Comparison of ENCODE assay signal across 1 cellular context in genomic region chr17:33575046-33575445, GRCh38.
TF ChIP-seq lines count a peak whose summit lies in the region.

No MANE protein-coding gene starts in this region.

TF ChIP-seq in GM23338, 12 proteins besides CTCF, POLR2A, EP300 and RAD21 (continued from another document):
- TF ChIP-seq ZNF462 (CRISPR knock-in tag; IDR thresholded peaks at IDR 0.05) (no peak), CREB1 (CRISPR knock-in tag; IDR thresholded peaks at IDR 0.05; ENCODE audit: low read depth) (no peak), NANOG (IDR thresholded peaks at IDR 0.05; ENCODE audit: borderline replicate concordance) (no peak), EZH2 (IDR thresholded peaks at IDR 0.05; ENCODE audit: low read depth, unreplicated experiment) (no peak), STAT1 (IDR thresholded peaks at IDR 0.05; ENCODE audit: unreplicated experiment) (no peak)
